In genomic region chr6:25640871-25641270, GRCh38 we compare ENCODE assay signal across 34 cellular contexts. TPM values are rescaled to one million over a fixed set of nuclear protein-coding genes. Genes with fewer than 3 reads are reported as not detected.
"Had no signal": no experiment of that assay in that cellular context is flagged by ENCODE, and none has a peak within 500 bp of the region (broad histone marks: within the 10 kb centered on the region; RNA-seq: fewer than 3 reads in every experiment).

No MANE protein-coding gene starts in this region.

- H3K9me3 Mint-ChIP-seq: activated CD4-positive, alpha-beta memory T cell treated with anti-CD3 and anti-CD28 coated beads, Interleukin-2, amount 10 ng/mL, durations not matched to agents 7 days and 5 days; activated CD4-positive, alpha-beta T cell treated with anti-CD3 and anti-CD28 coated beads, Interleukin-2, amount 10 ng/mL, durations not matched to agents 7 days and 5 days; activated naive CD4-positive, alpha-beta T cell treated with anti-CD3 and anti-CD28 coated beads, Interleukin-2, amount 10 ng/mL, durations not matched to agents 7 days and 5 days; activated naive CD4-positive, alpha-beta T cell treated with anti-CD3 and anti-CD28 coated beads, Interleukin-2, amount 50 U/mL, for 72 hours; activated naive CD8-positive, alpha-beta T cell treated with anti-CD3 and anti-CD28 coated beads, Interleukin-2, amount 10 ng/mL, durations not matched to agents 7 days and 5 days; activated T-cell treated with anti-CD3 and anti-CD28 coated beads, Interleukin-2, amount 50 U/mL, for 24 hours; activated T-cell treated with anti-CD3 and anti-CD28 coated beads, Interleukin-2, amount 50 U/mL, for 72 hours; effector memory CD8-positive, alpha-beta T cell; WTC11 had no signal

- H3K36me3 Mint-ChIP-seq: activated naive CD4-positive, alpha-beta T cell treated with anti-CD3 and anti-CD28 coated beads, Interleukin-2, amount 10 ng/mL, durations not matched to agents 7 days and 5 days; activated naive CD8-positive, alpha-beta T cell treated with anti-CD3 and anti-CD28 coated beads, Interleukin-2, amount 10 ng/mL, durations not matched to agents 7 days and 5 days; WTC11 had no signal

- ATAC-seq: activated naive CD4-positive, alpha-beta T cell treated with anti-CD3 and anti-CD28 coated beads, Interleukin-2, amount 50 U/mL, for 72 hours; activated T-cell treated with anti-CD3 and anti-CD28 coated beads, Interleukin-2, amount 50 U/mL, for 72 hours; effector memory CD8-positive, alpha-beta T cell; gastroesophageal sphincter; WTC11 had no signal

- H3K4me1 Mint-ChIP-seq: activated CD4-positive, alpha-beta memory T cell treated with anti-CD3 and anti-CD28 coated beads, Interleukin-2, amount 10 ng/mL, durations not matched to agents 7 days and 5 days; activated CD4-positive, alpha-beta T cell treated with anti-CD3 and anti-CD28 coated beads, Interleukin-2, amount 10 ng/mL, durations not matched to agents 7 days and 5 days; activated naive CD4-positive, alpha-beta T cell treated with anti-CD3 and anti-CD28 coated beads, Interleukin-2, amount 10 ng/mL, durations not matched to agents 7 days and 5 days; activated naive CD8-positive, alpha-beta T cell treated with anti-CD3 and anti-CD28 coated beads, Interleukin-2, amount 10 ng/mL, durations not matched to agents 7 days and 5 days; central memory CD8-positive, alpha-beta T cell had no signal

- H3K9me3 ChIP-seq: ascending aorta had no signal

- H3K27ac Mint-ChIP-seq: activated CD4-positive, alpha-beta memory T cell treated with anti-CD3 and anti-CD28 coated beads, Interleukin-2, amount 10 ng/mL, durations not matched to agents 7 days and 5 days; activated CD4-positive, alpha-beta T cell treated with anti-CD3 and anti-CD28 coated beads, Interleukin-2, amount 10 ng/mL, durations not matched to agents 7 days and 5 days; activated naive CD4-positive, alpha-beta T cell treated with anti-CD3 and anti-CD28 coated beads, Interleukin-2, amount 10 ng/mL, durations not matched to agents 7 days and 5 days; activated naive CD4-positive, alpha-beta T cell treated with anti-CD3 and anti-CD28 coated beads, Interleukin-2, amount 50 U/mL, for 72 hours; activated naive CD8-positive, alpha-beta T cell treated with anti-CD3 and anti-CD28 coated beads, Interleukin-2, amount 10 ng/mL, durations not matched to agents 7 days and 5 days; activated T-cell treated with anti-CD3 and anti-CD28 coated beads, Interleukin-2, amount 50 U/mL, for 24 hours; activated T-cell treated with anti-CD3 and anti-CD28 coated beads, Interleukin-2, amount 50 U/mL, for 72 hours; effector memory CD8-positive, alpha-beta T cell; WTC11 had no signal

- H3K27ac ChIP-seq: ascending aorta, brain microvascular endothelial cell, esophagus muscularis mucosa, gastroesophageal sphincter had no signal

- H3K4me3 ChIP-seq: ascending aorta, esophagus muscularis mucosa, gastroesophageal sphincter had no signal

- H3K4me1 ChIP-seq: ascending aorta, esophagus muscularis mucosa, gastroesophageal sphincter had no signal

- H3K36me3 ChIP-seq: ascending aorta, brain microvascular endothelial cell, esophagus muscularis mucosa, gastroesophageal sphincter had no signal

- FAIRE-seq: bronchial epithelial cell, colon had no signal

- H3K27me3 ChIP-seq: ascending aorta, brain microvascular endothelial cell had no signal

- H3K4me3 Mint-ChIP-seq: activated CD4-positive, alpha-beta memory T cell treated with anti-CD3 and anti-CD28 coated beads, Interleukin-2, amount 10 ng/mL, durations not matched to agents 7 days and 5 days; activated CD4-positive, alpha-beta T cell treated with anti-CD3 and anti-CD28 coated beads, Interleukin-2, amount 10 ng/mL, durations not matched to agents 7 days and 5 days; activated naive CD4-positive, alpha-beta T cell treated with anti-CD3 and anti-CD28 coated beads, Interleukin-2, amount 10 ng/mL, durations not matched to agents 7 days and 5 days; activated naive CD8-positive, alpha-beta T cell treated with anti-CD3 and anti-CD28 coated beads, Interleukin-2, amount 10 ng/mL, durations not matched to agents 7 days and 5 days; activated T-cell treated with anti-CD3 and anti-CD28 coated beads, Interleukin-2, amount 50 U/mL, for 24 hours; activated T-cell treated with anti-CD3 and anti-CD28 coated beads, Interleukin-2, amount 50 U/mL, for 72 hours; central memory CD8-positive, alpha-beta T cell; effector memory CD8-positive, alpha-beta T cell; WTC11 had no signal

- DNase-seq: activated CD4-positive, alpha-beta memory T cell treated with anti-CD3 and anti-CD28 coated beads, Interleukin-2, amount 10 ng/mL, durations not matched to agents 7 days and 5 days; activated CD4-positive, alpha-beta T cell treated with anti-CD3 and anti-CD28 coated beads for 1 hour; activated CD4-positive, alpha-beta T cell treated with anti-CD3 and anti-CD28 coated beads for 4 hours; activated CD4-positive, alpha-beta T cell treated with anti-CD3 and anti-CD28 coated beads, Interleukin-2, amount 10 ng/mL, durations not matched to agents 7 days and 5 days; activated CD4-positive, alpha-beta T cell treated with anti-CD3 and anti-CD28 coated beads, Interleukin-2, amount 50 U/mL, for 4 hours; activated CD8-positive, alpha-beta memory T cell treated with anti-CD3 and anti-CD28 coated beads, Interleukin-2, amount 50 U/mL, for 48 hours; activated gamma-delta T cell; activated naive CD4-positive, alpha-beta T cell; activated naive CD4-positive, alpha-beta T cell treated with anti-CD3 and anti-CD28 coated beads, Interleukin-2, amount 10 ng/mL, durations not matched to agents 7 days and 5 days; activated naive CD8-positive, alpha-beta T cell treated with anti-CD3 and anti-CD28 coated beads, Interleukin-2, amount 10 ng/mL, durations not matched to agents 7 days and 5 days; activated T-cell treated with anti-CD3 and anti-CD28 coated beads for 4 hours; activated T-cell treated with anti-CD3 and anti-CD28 coated beads, Interleukin-2, amount 50 U/mL, for 24 hours; activated T-cell treated with anti-CD3 and anti-CD28 coated beads, Interleukin-2, amount 50 U/mL, for 72 hours; brain microvascular endothelial cell; cortex of kidney; dermis blood vessel endothelial cell; effector CD4-positive, alpha-beta T cell; effector memory CD8-positive, alpha-beta T cell; erythroblast; foreskin melanocyte; head of caudate nucleus; T-helper 2 cell had no signal

RNA-seq across cellular contexts. Expression of gene SCGN, which starts 11.1 kb away (rescaled TPM):
- total RNA-seq: activated CD4-positive, alpha-beta memory T cell treated with anti-CD3 and anti-CD28 coated beads, Interleukin-2, amount 10 ng/mL, durations not matched to agents 7 days and 5 days; activated CD4-positive, alpha-beta T cell treated with anti-CD3 and anti-CD28 coated beads, Interleukin-2, amount 10 ng/mL, durations not matched to agents 7 days and 5 days; activated naive CD4-positive, alpha-beta T cell treated with anti-CD3 and anti-CD28 coated beads, Interleukin-2, amount 50 U/mL, for 72 hours; activated naive CD8-positive, alpha-beta T cell treated with anti-CD3 and anti-CD28 coated beads, Interleukin-2, amount 10 ng/mL, durations not matched to agents 7 days and 5 days; activated T-cell treated with anti-CD3 and anti-CD28 coated beads, Interleukin-2, amount 50 U/mL, for 72 hours; ascending aorta; bronchial epithelial cell; cardiac septum; chondrocyte; glomerular endothelial cell; T-helper 1 cell treated with Interleukin-12 subunit alpha and Interleukin-12 subunit beta and Interleukin-4 antibody, amounts not matched to agents 30 ng/mL and 1 ng/mL, for 36 hours; WTC11 had no signal
